In the genomic region with DNA sequence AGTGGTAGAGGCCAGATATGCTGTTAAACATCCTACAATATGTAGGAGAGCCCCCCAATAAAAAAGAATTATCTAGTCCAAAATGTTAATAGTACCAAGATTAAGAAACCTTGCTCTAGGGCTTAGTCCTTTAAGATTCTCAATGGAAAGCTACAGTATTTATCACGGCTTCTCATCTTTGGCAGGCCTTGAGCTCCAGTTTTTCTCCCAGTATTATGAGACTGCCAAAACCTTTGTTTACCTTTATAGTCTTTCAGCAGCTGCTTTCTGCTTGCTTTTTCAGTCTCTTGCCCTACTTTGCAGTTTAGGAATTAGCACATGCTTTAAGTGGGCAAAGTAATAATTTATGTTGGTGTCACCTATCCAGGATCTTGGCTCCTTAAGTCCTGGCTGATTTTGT, we compare ENCODE assay signal across 1 cellular context.
A peak's percentile ranks its signal among the peaks of the same experiment; 100 is the strongest.
TF ChIP-seq lines count a peak whose summit lies in the region.

No MANE protein-coding gene starts in this region.

TF ChIP-seq in K562, 482 proteins besides CTCF, POLR2A, EP300 and RAD21 (continued from another document):
- no peak for TF ChIP-seq HDAC2 (IDR thresholded peaks at IDR 0.05)
- TF ChIP-seq EGR1 (conservative IDR thresholded peaks at IDR 0.05): no peak
- TF ChIP-seq, protein P1, sequence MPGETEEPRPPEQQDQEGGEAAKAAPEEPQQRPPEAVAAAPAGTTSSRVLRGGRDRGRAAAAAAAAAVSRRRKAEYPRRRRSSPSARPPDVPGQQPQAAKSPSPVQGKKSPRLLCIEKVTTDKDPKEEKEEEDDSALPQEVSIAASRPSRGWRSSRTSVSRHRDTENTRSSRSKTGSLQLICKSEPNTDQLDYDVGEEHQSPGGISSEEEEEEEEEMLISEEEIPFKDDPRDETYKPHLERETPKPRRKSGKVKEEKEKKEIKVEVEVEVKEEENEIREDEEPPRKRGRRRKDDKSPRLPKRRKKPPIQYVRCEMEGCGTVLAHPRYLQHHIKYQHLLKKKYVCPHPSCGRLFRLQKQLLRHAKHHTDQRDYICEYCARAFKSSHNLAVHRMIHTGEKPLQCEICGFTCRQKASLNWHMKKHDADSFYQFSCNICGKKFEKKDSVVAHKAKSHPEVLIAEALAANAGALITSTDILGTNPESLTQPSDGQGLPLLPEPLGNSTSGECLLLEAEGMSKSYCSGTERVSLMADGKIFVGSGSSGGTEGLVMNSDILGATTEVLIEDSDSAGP (CRISPR knock-in tag; IDR thresholded peaks at IDR 0.05): no peak
- no peak for TF ChIP-seq FOXM1 (IDR thresholded peaks at IDR 0.05; ENCODE audit: low read depth)
- TF ChIP-seq FOXM1 (CRISPR knock-in tag; IDR thresholded peaks at IDR 0.05; ENCODE audit: low read depth): no peak
- TF ChIP-seq ZBTB8A (IDR thresholded peaks at IDR 0.05; ENCODE audit: partially characterized antibody): no peak
- peak; percentile 20 for TF ChIP-seq MEIS2 (IDR thresholded peaks at IDR 0.05; ENCODE audit: partially characterized antibody)
- 0 out of 4 replicates have a peak, but pooled peaks of 1 of the 2 experiments have one; percentile 12 for TF ChIP-seq FOXK2 (conservative IDR thresholded peaks at IDR 0.05 in 1 of 2, IDR thresholded peaks at IDR 0.05 in 1 of 2; ENCODE audit: low read depth in 2 of 2)
- TF ChIP-seq FOXJ2 (tag; IDR thresholded peaks at IDR 0.05): peak; percentile 55; the same call in 1 of the 2 replicates
- TF ChIP-seq ZNF175 (CRISPR knock-in tag; IDR thresholded peaks at IDR 0.05; ENCODE audit: low read depth): no peak
